In genomic region chr12:124928095-124928911, GRCh38 we compare ENCODE assay signal across 1 cellular context.
TF ChIP-seq lines count a peak whose summit lies in the region.

No MANE protein-coding gene starts in this region.

TF ChIP-seq in HCT116, 20 proteins besides CTCF, POLR2A, EP300 and RAD21 (continued from another document):
- TF ChIP-seq ZBTB33 (IDR thresholded peaks at IDR 0.05; ENCODE audit: extremely low read depth, insufficient replicate concordance, low read length) = peak; percentile 69
